ENCODE assay signal across 12 cellular contexts in the genomic region with DNA sequence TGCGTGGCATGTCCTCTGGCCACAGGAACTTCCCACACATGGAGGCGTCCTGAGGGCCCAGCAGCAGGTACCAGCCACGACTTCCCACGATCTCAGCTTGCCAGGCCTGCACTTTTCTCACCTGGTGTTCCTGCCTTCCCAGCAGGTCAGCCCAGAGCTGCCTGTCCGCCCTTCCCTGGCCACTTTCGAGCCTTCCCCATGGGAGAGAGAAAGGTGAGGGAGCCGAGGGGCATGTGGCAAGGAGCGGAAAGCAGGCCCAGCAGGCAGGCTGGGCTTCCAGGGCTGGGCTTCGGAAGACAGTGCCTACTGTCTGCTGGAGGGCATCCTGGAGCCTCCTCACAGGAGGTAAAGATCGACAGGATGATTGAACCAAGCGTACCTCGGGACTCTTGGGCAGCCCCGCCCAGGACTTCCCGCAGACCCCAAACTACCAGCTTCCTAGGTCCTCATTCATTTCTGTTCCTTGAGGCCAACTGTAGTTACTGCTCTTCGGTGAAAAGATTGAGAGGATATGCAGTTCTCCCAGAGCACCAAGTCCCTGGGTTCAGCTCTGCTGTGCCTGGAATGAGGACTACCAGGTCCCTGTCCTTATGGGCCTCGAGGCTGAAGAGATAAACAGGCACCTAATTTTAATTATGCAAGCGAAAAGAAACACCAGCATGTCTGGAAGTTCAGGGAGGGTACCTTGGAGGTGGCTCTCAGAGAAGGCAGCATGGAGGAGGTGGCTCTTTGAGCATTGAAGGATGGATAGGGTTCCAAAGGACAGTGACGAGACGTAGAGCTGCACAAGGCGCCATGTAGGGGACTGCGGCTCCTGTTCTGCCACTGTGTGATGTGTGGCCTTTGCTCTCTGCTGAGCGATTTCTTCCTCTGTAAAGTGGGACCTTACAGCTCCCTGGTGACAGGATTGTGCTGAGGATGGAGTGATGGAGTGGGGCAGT.
DNase-seq lines count a peak whose midpoint lies in the region; ATAC-seq, FAIRE-seq and TF ChIP-seq lines count a peak whose summit lies in the region.
"Had no signal": no experiment of that assay in that cellular context is flagged by ENCODE, and none has a peak within 500 bp of the region (broad histone marks: within the 10 kb centered on the region; RNA-seq: fewer than 3 reads in every experiment).

No MANE protein-coding gene starts in this region.

- no peaks in the 10 kb centered on the region for H3K79me2 ChIP-seq in H9 (ENCODE audit: insufficient read depth, low read length)

- DNase-seq in H9 = no peak
- DNase-seq in adipocyte (ENCODE audit: low read depth) = no peak
- no peak for DNase-seq in stimulated activated effector memory CD8-positive, alpha-beta T cell treated with anti-CD3 and anti-CD28 coated beads, Interleukin-12 subunit alpha, Interleukin-12 subunit beta, amount 100 ng/mL, for 72 hours (ENCODE audit: low spot score in 2 of 2)
- no peak for DNase-seq in GM12892 (ENCODE audit: insufficient read length)
- no peak for DNase-seq in stimulated activated CD4-positive, alpha-beta T cell treated with anti-CD3 and anti-CD28 coated beads, Interleukin-4, amount 100 ng/mL, for 4 hours
- no peak for DNase-seq in immature natural killer cell
- DNase-seq: activated T-cell treated with anti-CD3 and anti-CD28 coated beads, Interleukin-2, amount 50 U/mL, for 24 hours; NCI-H748 treated with DMSO at 0.1 percent for 48 hours had no signal

- no peaks in the 10 kb centered on the region; a peak in 2 of 7 replicates for H3K36me3 Mint-ChIP-seq in H9 (ENCODE audit: insufficient read depth in 1 of 3, low read depth in 3 of 3)
- no peaks in the 10 kb centered on the region for H3K36me3 Mint-ChIP-seq in stimulated activated effector memory CD8-positive, alpha-beta T cell treated with anti-CD3 and anti-CD28 coated beads, Interleukin-12 subunit alpha, Interleukin-12 subunit beta, amount 100 ng/mL, for 72 hours
- no peaks in the 10 kb centered on the region for H3K36me3 Mint-ChIP-seq in immature natural killer cell

- H2BK5ac ChIP-seq in H9 (ENCODE audit: insufficient read length, low read length) = no peak overlapping the region

- H4K8ac ChIP-seq in H9 (replicated peaks; ENCODE audit: insufficient read length, low read depth, low read length) = no peak overlapping the region

- peaks cover 21% of the 10 kb centered on the region; the same call in 1 of the 2 replicates for H3K4me1 ChIP-seq in H9 (ENCODE audit: insufficient read depth, low read length)
- H3K4me1 ChIP-seq in adipocyte (ENCODE audit: control insufficient read depth, insufficient read depth, low read length) = peaks cover 94% of the 10 kb centered on the region
- peaks cover 36 to 64% (median 46%) of the 10 kb centered on the region in 4 donors for H3K4me1 ChIP-seq in liver (ENCODE audit: control insufficient read depth in 4 of 4, insufficient read depth in 4 of 4, low read length in 3 of 4)

- H4K5ac ChIP-seq in H9 (ENCODE audit: insufficient read length, low read depth, low read length) = no peak overlapping the region

- TF ChIP-seq CTCF in H9 (conservative IDR thresholded peaks at IDR 0.05) (no peak), liver (IDR thresholded peaks at IDR 0.05; ENCODE audit: low read depth, low read length, missing input control) (no peak)

- peak overlapping the region; percentile 26 for H3K27ac ChIP-seq in H9 (ENCODE audit: insufficient read length, low read depth, low read length)
- peak overlapping the region; percentile 33 to 51 for H3K27ac ChIP-seq in liver (ENCODE audit: low read depth in 1 of 2, low read length in 2 of 2)

- H3K27ac Mint-ChIP-seq in H9 (peak overlapping the region; percentile 96 to 98 (median 96)), immature natural killer cell (peak overlapping the region in 3 of 6 donors; percentile 38 to 77 (median 42))
- H3K27ac Mint-ChIP-seq in stimulated activated effector memory CD8-positive, alpha-beta T cell treated with anti-CD3 and anti-CD28 coated beads, Interleukin-12 subunit alpha, Interleukin-12 subunit beta, amount 100 ng/mL, for 72 hours = peak overlapping the region; percentile 48
- H3K27ac Mint-ChIP-seq: activated T-cell treated with anti-CD3 and anti-CD28 coated beads, Interleukin-2, amount 50 U/mL, for 24 hours had no signal

- no peak overlapping the region for H3K56ac ChIP-seq in H9 (ENCODE audit: insufficient read length, low read depth, low read length)

- FAIRE-seq in GM12892 (lab: Jason Lieb, UNC) = no peak

- WGBS in H9 (ENCODE audit: extremely low coverage, insufficient read length, low lambda C conversion rate) = no CpG with 5 or more reads among the region's 22 CpGs
- WGBS in liver = 87% methylated on average over 22 of the region's 22 CpGs

- no peak for TF ChIP-seq POLR2A in GM12892 (IDR thresholded peaks at IDR 0.05; ENCODE audit: low read depth, low read length)

- H3K27me3 Mint-ChIP-seq in H9 (ENCODE audit: low read depth) (no peaks in the 10 kb centered on the region), immature natural killer cell (ENCODE audit: low read depth in 3 of 3) (peaks cover 0 to 4% (median 0%) of the 10 kb centered on the region in 3 donors)
- H3K27me3 Mint-ChIP-seq: activated T-cell treated with anti-CD3 and anti-CD28 coated beads, Interleukin-2, amount 50 U/mL, for 24 hours; central memory CD8-positive, alpha-beta T cell had no signal

- peak overlapping the region; percentile 56; the same call in 1 of the 2 replicates for H3K4ac ChIP-seq in H9 (ENCODE audit: low read depth, low read length)

- peak overlapping the region; percentile 74 for H3K18ac ChIP-seq in H9 (ENCODE audit: insufficient read length, low read depth, low read length)

- H2BK120ac ChIP-seq in H9 (ENCODE audit: low read depth, low read length, poor library complexity, severe bottlenecking) = no peak overlapping the region

- no peak overlapping the region for H3K4me2 ChIP-seq in H9 (ENCODE audit: insufficient read depth, insufficient read length, low read length)

- peak overlapping the region; percentile 69 for H2AK5ac ChIP-seq in H9 (ENCODE audit: insufficient read length, low read length)

- H3K9ac ChIP-seq in H9 (ENCODE audit: extremely low read depth, insufficient read length, low read length) (no peak overlapping the region), adipocyte (ENCODE audit: low read length) (peak overlapping the region; percentile 45), liver (ENCODE audit: low read depth in 1 of 2, low read length in 2 of 2) (no peak overlapping the region)

- H3K9me3 Mint-ChIP-seq in H9 (no peaks in the 10 kb centered on the region), immature natural killer cell (no peaks in the 10 kb centered on the region)
- H3K9me3 Mint-ChIP-seq in stimulated activated effector memory CD8-positive, alpha-beta T cell treated with anti-CD3 and anti-CD28 coated beads, Interleukin-12 subunit alpha, Interleukin-12 subunit beta, amount 100 ng/mL, for 72 hours = no peaks in the 10 kb centered on the region
- H3K9me3 Mint-ChIP-seq: activated T-cell treated with anti-CD3 and anti-CD28 coated beads, Interleukin-2, amount 50 U/mL, for 24 hours; central memory CD8-positive, alpha-beta T cell had no signal

- H3K4me3 Mint-ChIP-seq in H9 (peak overlapping the region in 1 of 2 experiments; percentile 47; a peak in 2 of 5 replicates), immature natural killer cell (no peak overlapping the region)
- no peak overlapping the region for H3K4me3 Mint-ChIP-seq in stimulated activated effector memory CD8-positive, alpha-beta T cell treated with anti-CD3 and anti-CD28 coated beads, Interleukin-12 subunit alpha, Interleukin-12 subunit beta, amount 100 ng/mL, for 72 hours
- H3K4me3 Mint-ChIP-seq: activated T-cell treated with anti-CD3 and anti-CD28 coated beads, Interleukin-2, amount 50 U/mL, for 24 hours; central memory CD8-positive, alpha-beta T cell had no signal

- H3K4me3 ChIP-seq in adipocyte (ENCODE audit: low read length) (no peak overlapping the region), liver (ENCODE audit: low read depth in 1 of 3, low read length in 3 of 3) (no peak overlapping the region)
- H3K4me3 ChIP-seq: MG63 had no signal

- no peak overlapping the region for H2BK20ac ChIP-seq in H9 (ENCODE audit: low read depth, low read length, poor library complexity, severe bottlenecking)

- H4K20me1 ChIP-seq in H9 (ENCODE audit: control insufficient read depth, insufficient read depth, insufficient read length) = no peaks in the 10 kb centered on the region

- no peak overlapping the region for H3K23ac ChIP-seq in H9 (ENCODE audit: insufficient read length, low read depth, low read length)

- H3K14ac ChIP-seq in H9 (ENCODE audit: insufficient read depth, low read length) = peak overlapping the region; percentile 75

- H3K23me2 ChIP-seq in H9 (ENCODE audit: insufficient read length, low read depth, low read length, poor library complexity, severe bottlenecking) = no peaks in the 10 kb centered on the region

- H3T11ph ChIP-seq in H9 (ENCODE audit: low read length) = no peak overlapping the region

- no peak overlapping the region for H2AFZ ChIP-seq in H9 (ENCODE audit: low read length)

- peak overlapping the region; percentile 27 for H4K91ac ChIP-seq in H9 (ENCODE audit: insufficient read length, low read depth, low read length)

- H2BK15ac ChIP-seq in H9 (ENCODE audit: low read depth, low read length) = no peak overlapping the region

- peaks cover 18% of the 10 kb centered on the region for H3K36me3 ChIP-seq in adipocyte (ENCODE audit: control insufficient read depth, insufficient read depth, low read length, severe bottlenecking)
- H3K36me3 ChIP-seq in liver (ENCODE audit: control insufficient read depth in 4 of 4, insufficient read depth in 3 of 4, low read depth in 1 of 4, low read length in 3 of 4) = no peaks in the 10 kb centered on the region

- no peaks in the 10 kb centered on the region for H3K79me1 ChIP-seq in H9 (ENCODE audit: insufficient read depth, low read depth, low read length, poor library complexity, severe bottlenecking)

- peaks cover 53 to 56% of the 10 kb centered on the region in 2 experiments for H3K4me1 Mint-ChIP-seq in H9
- peaks cover 20% of the 10 kb centered on the region for H3K4me1 Mint-ChIP-seq in stimulated activated effector memory CD8-positive, alpha-beta T cell treated with anti-CD3 and anti-CD28 coated beads, Interleukin-12 subunit alpha, Interleukin-12 subunit beta, amount 100 ng/mL, for 72 hours
- peaks cover 19 to 34% of the 10 kb centered on the region in 2 donors for H3K4me1 Mint-ChIP-seq in immature natural killer cell
- H3K4me1 Mint-ChIP-seq: central memory CD8-positive, alpha-beta T cell had no signal

- no peak for TF ChIP-seq RAD21 in liver (IDR thresholded peaks at IDR 0.05)

- H3K9me3 ChIP-seq in H9 (ENCODE audit: control insufficient read depth, low read depth, low read length) (no peaks in the 10 kb centered on the region), adipocyte (ENCODE audit: control insufficient read depth, low read length) (no peaks in the 10 kb centered on the region), liver (ENCODE audit: control insufficient read depth in 4 of 4, low read length in 3 of 4) (no peaks in the 10 kb centered on the region)
- H3K9me3 ChIP-seq: MG63 had no signal

- ATAC-seq in stimulated activated effector memory CD8-positive, alpha-beta T cell treated with anti-CD3 and anti-CD28 coated beads, Interleukin-12 subunit alpha, Interleukin-12 subunit beta, amount 100 ng/mL, for 72 hours = no peak
- ATAC-seq in GM21381 (IDR thresholded peaks at IDR 0.05; ENCODE audit: unreplicated experiment) = no peak

- H3K27me3 ChIP-seq in H9 (ENCODE audit: insufficient read depth, low read length) (no peaks in the 10 kb centered on the region), adipocyte (replicated peaks; ENCODE audit: control insufficient read depth, insufficient read depth, low read length) (no peaks in the 10 kb centered on the region), liver (ENCODE audit: control insufficient read depth in 4 of 4, insufficient read depth in 4 of 4, low read length in 3 of 4) (no peaks in the 10 kb centered on the region)
- H3K27me3 ChIP-seq: MG63 had no signal

- H2BK12ac ChIP-seq in H9 (ENCODE audit: insufficient read length, low read depth, low read length) = no peak overlapping the region
